Comparison of ENCODE assay signal across 11 cellular contexts in genomic region chr2:9106338-9107167, GRCh38.
DNase-seq lines count a peak whose midpoint lies in the region; FAIRE-seq and TF ChIP-seq lines count a peak whose summit lies in the region.
"Had no signal": no experiment of that assay in that cellular context is flagged by ENCODE, and none has a peak within 500 bp of the region (broad histone marks: within the 10 kb centered on the region; RNA-seq: fewer than 3 reads in every experiment).

No MANE protein-coding gene starts in this region.

- H3K4me3 ChIP-seq in A673 (ENCODE audit: low read depth, low read length, poor library complexity, severe bottlenecking), result no peak overlapping the region
- H3K4me3 ChIP-seq: ascending aorta had no signal

- CTCF ChIA-PET in A673 (lab: Charles Lee), result interaction anchor here (0.5 kb wide), 2 partner anchors 103 to 211 kb away, joined by 4 to 6 read pairs; no protein-coding TSS in a partner anchor
- CTCF ChIA-PET in RWPE1 (lab: Yijun Ruan, JAX), result interaction anchor here (1.4 kb wide), 1 partner anchor 233 kb away, joined by 3 read pairs; no protein-coding TSS in a partner anchor

- H3K27ac ChIP-seq in A673 (ENCODE audit: low read depth, low read length, poor library complexity, severe bottlenecking) (no peak overlapping the region), RWPE1 (peak overlapping the region; percentile 82)
- H3K27ac ChIP-seq: ascending aorta had no signal

- POLR2A ChIA-PET in A673 (lab: Charles Lee; ENCODE audit: low non-redundant PET), result no interaction called here
- POLR2A ChIA-PET in RWPE1 (lab: Yijun Ruan, JAX; ENCODE audit: low non-redundant PET), result no interaction called here

- DNase-seq in A673 (ENCODE audit: low spot score) (peak; percentile 72), NCI-H1417 treated with DMSO at 0.1 percent for 48 hours (lab: John Stamatoyannopoulos, UW) (peak; percentile 93), RWPE1 (ENCODE audit: low spot score) (no peak), left kidney (ENCODE audit: low read depth, low spot score) (peak; percentile 62), T-helper 1 cell (no peak), cerebellum (ENCODE audit: low spot score) (no peak), NAMALWA (ENCODE audit: low spot score) (no peak), GM12892 (ENCODE audit: insufficient read length) (no peak)
- DNase-seq: activated CD4-positive, alpha-beta T cell treated with anti-CD3 and anti-CD28 coated beads for 48 hours had no signal

- H3K9me3 ChIP-seq in A673 (ENCODE audit: low read depth, low read length, poor library complexity, severe bottlenecking), result no peaks in the 10 kb centered on the region
- H3K9me3 ChIP-seq: ascending aorta had no signal

- TF ChIP-seq POLR2A in GM12892 (IDR thresholded peaks at IDR 0.05; ENCODE audit: low read depth, low read length), result no peak

- peaks cover 12% of the 10 kb centered on the region for H3K4me1 ChIP-seq in A673 (ENCODE audit: insufficient read depth, low read length, poor library complexity, severe bottlenecking)
- H3K4me1 ChIP-seq: ascending aorta had no signal

- no peak for TF ChIP-seq CTCF in A673 (conservative IDR thresholded peaks at IDR 0.05; ENCODE audit: low read depth, low read length)
- no peak for TF ChIP-seq CTCF in RWPE1 (conservative IDR thresholded peaks at IDR 0.05; ENCODE audit: low read depth)

- no peaks in the 10 kb centered on the region for H3K36me3 ChIP-seq in A673 (ENCODE audit: insufficient read depth, low read length, poor library complexity, severe bottlenecking)
- H3K36me3 ChIP-seq: ascending aorta had no signal

- intact Hi-C loops in A673 (cut with micrococcal nuclease; ENCODE audit: unreplicated experiment), result no loop called here

- H3K27me3 ChIP-seq in A673 (replicated peaks; ENCODE audit: insufficient read depth, low read depth, low read length, poor library complexity), result no peaks in the 10 kb centered on the region
- H3K27me3 ChIP-seq: ascending aorta had no signal

- FAIRE-seq in GM12892 (lab: Jason Lieb, UNC), result no peak
- FAIRE-seq: H54 had no signal

- no TSS peak for BruUV-seq in A673 (replicated peaks; lab: Mats Ljungman, UMichigan)

Comparison
In these comparisons a context has a peak if more than half of its experiments do, and no peak if none do; other contexts are left out.
1. DNase-seq: peak in A673 (single experiment), NCI-H1417 treated with DMSO at 0.1 percent for 48 hours (single experiment) and left kidney (single experiment); none in RWPE1 (single experiment), T-helper 1 cell (0 of 5), cerebellum (single experiment), NAMALWA (single experiment) and GM12892 (single experiment).